ENCODE assay signal across 8 cellular contexts in the genomic region with DNA sequence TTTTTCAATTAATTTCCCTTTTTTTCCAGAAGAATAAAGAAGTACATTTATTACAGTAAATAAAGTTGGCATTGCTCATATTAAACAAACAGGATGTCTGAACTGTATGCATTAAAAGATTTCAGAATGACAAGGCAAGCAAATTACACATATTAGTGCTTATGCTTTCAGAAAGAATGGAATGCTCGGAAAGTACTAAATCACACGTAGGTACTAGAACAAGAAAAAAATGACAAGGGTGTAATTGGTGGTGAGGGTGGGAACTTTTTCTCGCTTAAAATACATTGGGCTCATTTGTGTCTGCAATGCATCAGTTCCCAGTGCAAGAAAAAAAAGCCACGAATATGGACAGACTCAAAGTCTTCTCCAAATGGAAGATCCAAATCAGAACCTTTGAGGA. TPM values are rescaled to one million over a fixed set of nuclear protein-coding genes. Genes with fewer than 3 reads are reported as not detected.
DNase-seq lines count a peak whose midpoint lies in the region; ATAC-seq and TF ChIP-seq lines count a peak whose summit lies in the region.

No MANE protein-coding gene starts in this region.

- 24 to 27% methylated on average over 4 of the region's 4 CpGs for WGBS in aorta, 2 donors

- intact Hi-C loops in aorta (cut with DNase I): no loop called here

- ATAC-seq in activated T-cell treated with anti-CD3 and anti-CD28 coated beads, Interleukin-2, amount 50 U/mL, for 4 hours: peak; percentile 22 to 24
- ATAC-seq in HG03460 (IDR thresholded peaks at IDR 0.05; ENCODE audit: unreplicated experiment) (peak; percentile 5), aorta (ENCODE audit: low FRiP score) (no peak)

- no peak for DNase-seq in activated T-cell treated with anti-CD3 and anti-CD28 coated beads, Interleukin-2, amount 50 U/mL, for 4 hours
- DNase-seq in activated T-cell treated with anti-CD3 and anti-CD28 coated beads for 4 hours (no peak), type B pancreatic cell (ENCODE audit: extremely low spot score, unreplicated experiment) (no peak), cerebellar cortex (ENCODE audit: low spot score) (no peak), SHP77 treated with DMSO at 0.1 percent for 48 hours (lab: John Stamatoyannopoulos, UW) (no peak), aorta (no peak)

- peaks cover 6% of the 10 kb centered on the region for H3K9me3 Mint-ChIP-seq in activated T-cell treated with anti-CD3 and anti-CD28 coated beads, Interleukin-2, amount 50 U/mL, for 4 hours
- H3K9me3 Mint-ChIP-seq in type B pancreatic cell: no peaks in the 10 kb centered on the region

- H3K36me3 ChIP-seq in duodenal mucosa (ENCODE audit: control insufficient read depth in 1 of 2, insufficient read depth in 2 of 2, low read length in 2 of 2): no peaks in the 10 kb centered on the region
- no peaks in the 10 kb centered on the region for H3K36me3 ChIP-seq in aorta (ENCODE audit: control insufficient read depth in 1 of 2, insufficient read depth in 2 of 2, low read length in 1 of 2)

- no peaks in the 10 kb centered on the region for H3K27me3 Mint-ChIP-seq in activated T-cell treated with anti-CD3 and anti-CD28 coated beads, Interleukin-2, amount 50 U/mL, for 4 hours (ENCODE audit: low read depth)
- H3K27me3 Mint-ChIP-seq in type B pancreatic cell: no peaks in the 10 kb centered on the region

- peaks cover 65% of the 10 kb centered on the region for H3K4me1 Mint-ChIP-seq in activated T-cell treated with anti-CD3 and anti-CD28 coated beads, Interleukin-2, amount 50 U/mL, for 4 hours (ENCODE audit: low read depth)
- H3K4me1 Mint-ChIP-seq in type B pancreatic cell (ENCODE audit: unreplicated experiment): peaks cover 14% of the 10 kb centered on the region

- H3K4me3 Mint-ChIP-seq in activated T-cell treated with anti-CD3 and anti-CD28 coated beads, Interleukin-2, amount 50 U/mL, for 4 hours: peak overlapping the region; percentile 66
- no peak overlapping the region for H3K4me3 Mint-ChIP-seq in type B pancreatic cell

- H3K27ac Mint-ChIP-seq in type B pancreatic cell: peak overlapping the region; percentile 74

- TF ChIP-seq CTCF in type B pancreatic cell (conservative IDR thresholded peaks at IDR 0.05): no peak

- H3K27ac ChIP-seq in duodenal mucosa (ENCODE audit: low read depth, low read length) (no peak overlapping the region), aorta (ENCODE audit: low read depth in 1 of 2, low read length in 2 of 2) (no peak overlapping the region)

- no peaks in the 10 kb centered on the region for H3K27me3 ChIP-seq in duodenal mucosa (ENCODE audit: control insufficient read depth in 1 of 2, insufficient read depth in 2 of 2, low read length in 2 of 2)
- H3K27me3 ChIP-seq in aorta (ENCODE audit: control insufficient read depth in 1 of 2, insufficient read depth in 2 of 2, low read length in 1 of 2): no peaks in the 10 kb centered on the region

- no peak overlapping the region for H3K9ac ChIP-seq in duodenal mucosa (ENCODE audit: low read depth in 1 of 2, low read length in 2 of 2)

- no peaks in the 10 kb centered on the region for H3K36me3 Mint-ChIP-seq in activated T-cell treated with anti-CD3 and anti-CD28 coated beads, Interleukin-2, amount 50 U/mL, for 4 hours (ENCODE audit: insufficient read depth)
- no peaks in the 10 kb centered on the region for H3K36me3 Mint-ChIP-seq in type B pancreatic cell

- H3K4me1 ChIP-seq in duodenal mucosa (ENCODE audit: control insufficient read depth in 1 of 2, insufficient read depth in 2 of 2, low read length in 2 of 2) (peaks cover 17% of the 10 kb centered on the region in 2 donors), aorta (ENCODE audit: control insufficient read depth in 1 of 2, insufficient read depth in 2 of 2, low read length in 2 of 2) (peaks cover 2 to 5% of the 10 kb centered on the region in 2 donors)

- H3K4me3 ChIP-seq in duodenal mucosa (ENCODE audit: low read depth in 1 of 2, low read length in 2 of 2) (peak overlapping the region; percentile 1 to 3), aorta (ENCODE audit: low read length in 2 of 2) (no peak overlapping the region)

- no peaks in the 10 kb centered on the region for H3K9me3 ChIP-seq in duodenal mucosa (ENCODE audit: control insufficient read depth in 1 of 2, low read length in 2 of 2)
- no peaks in the 10 kb centered on the region for H3K9me3 ChIP-seq in aorta (ENCODE audit: control insufficient read depth, low read length)

RNA-seq across cellular contexts. Expression of a gene that starts 33.3 kb away (rescaled TPM):
- total RNA-seq in activated T-cell treated with anti-CD3 and anti-CD28 coated beads, Interleukin-2, amount 50 U/mL, for 4 hours: 100 to 1,000 TPM; 252 to 294 (median 274) TPM
- total RNA-seq in type B pancreatic cell (ENCODE audit: low replicate concordance) (110 and 114 TPM in 2 replicates), aorta (100 to 1,000 TPM; 164 to 173 TPM)
- 10 to 100 TPM; 43.8 to 46.8 TPM for polyA plus RNA-seq in aorta

Comparison
In these comparisons a context has a peak if more than half of its experiments do, and no peak if none do; other contexts are left out.
1. H3K4me3 ChIP-seq: peak in duodenal mucosa (2 of 2); none in aorta (0 of 2).